Comparison of ENCODE assay signal across 9 cellular contexts in the genomic region with DNA sequence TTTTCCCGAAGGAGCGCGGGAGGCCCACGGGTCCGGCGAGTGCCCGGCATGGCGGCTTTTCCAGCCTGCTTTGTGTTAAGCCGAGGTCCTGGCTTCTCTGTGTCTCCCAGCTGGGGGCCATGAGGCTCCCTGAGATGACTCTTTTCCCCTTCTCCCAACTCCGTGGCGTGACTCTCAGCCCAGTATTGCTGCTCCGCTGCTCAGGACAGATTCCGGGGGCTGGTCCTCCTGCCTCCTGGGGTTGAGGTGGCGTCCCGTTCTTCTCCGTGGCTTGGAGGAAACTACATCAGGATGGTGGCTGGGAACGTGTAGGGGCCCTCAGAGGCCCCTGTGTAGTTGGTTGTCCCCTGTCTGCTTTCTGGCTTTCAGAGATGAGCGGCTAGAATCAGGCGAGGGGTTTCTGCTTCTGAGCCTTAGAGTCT. TPM values are rescaled to one million over a fixed set of nuclear protein-coding genes. Genes with fewer than 3 reads are reported as not detected.
A peak's percentile ranks its signal among the peaks of the same experiment; 100 is the strongest.
DNase-seq lines count a peak whose midpoint lies in the region; ATAC-seq and TF ChIP-seq lines count a peak whose summit lies in the region.
"Had no signal": no experiment of that assay in that cellular context is flagged by ENCODE, and none has a peak within 500 bp of the region (broad histone marks: within the 10 kb centered on the region; RNA-seq: fewer than 3 reads in every experiment).

No MANE protein-coding gene starts in this region.

- H3K36me3 ChIP-seq in heart right ventricle: peaks cover 3 to 72% (median 25%) of the 10 kb centered on the region in 9 donors
- peaks cover 5 to 18% of the 10 kb centered on the region in 2 donors for H3K36me3 ChIP-seq in body of pancreas (replicated peaks in 1 of 2; ENCODE audit: insufficient read depth in 1 of 2, low read depth in 2 of 2)
- H3K36me3 ChIP-seq in lung (ENCODE audit: control insufficient read depth in 2 of 2, insufficient read depth in 2 of 2, low read length in 2 of 2): peaks cover 5 to 57% of the 10 kb centered on the region in 2 donors
- H3K36me3 ChIP-seq in upper lobe of right lung: peaks cover 46% of the 10 kb centered on the region

- H3K4me3 ChIP-seq in heart right ventricle (peak overlapping the region; percentile 46 to 97 (median 83)), body of pancreas (peak overlapping the region; percentile 62 to 78), lung (peak overlapping the region; percentile 74), upper lobe of right lung (peak overlapping the region; percentile 83)

- no peak for ATAC-seq in heart right ventricle
- ATAC-seq in Right ventricle myocardium superior (ENCODE audit: poor library complexity): no peak
- ATAC-seq in body of pancreas: no peak
- ATAC-seq in lung (ENCODE audit: insufficient read depth, low FRiP score): no peak
- ATAC-seq in upper lobe of right lung: no peak

- H3K27me3 ChIP-seq in heart right ventricle: no peaks in the 10 kb centered on the region
- no peaks in the 10 kb centered on the region for H3K27me3 ChIP-seq in body of pancreas
- no peaks in the 10 kb centered on the region for H3K27me3 ChIP-seq in lung (ENCODE audit: control insufficient read depth, insufficient read depth)
- no peaks in the 10 kb centered on the region for H3K27me3 ChIP-seq in upper lobe of right lung

- H3K27ac ChIP-seq in heart right ventricle (peak overlapping the region in 6 of 10 donors; percentile 22 to 78 (median 64)), body of pancreas (peak overlapping the region in 1 of 4 donors; percentile 30), lung (ENCODE audit: low read depth in 1 of 2, low read length in 1 of 2) (peak overlapping the region in 1 of 2 donors; percentile 12), upper lobe of right lung (peak overlapping the region; percentile 58)

- DNase-seq in heart right ventricle (no peak), Right ventricle myocardium superior (no peak), body of pancreas (no peak), lung (ENCODE audit: low spot score) (no peak), upper lobe of right lung (no peak), T-helper 9 cell (no peak), medulla oblongata (ENCODE audit: extremely low spot score) (no peak), RPMI8226 (no peak)
- DNase-seq: NCI-H2081 treated with DMSO at 0.1 percent for 48 hours had no signal

- H3K9me3 ChIP-seq in heart right ventricle (no peaks in the 10 kb centered on the region), body of pancreas (no peaks in the 10 kb centered on the region), lung (ENCODE audit: control insufficient read depth in 2 of 2, insufficient read depth in 1 of 2, low read length in 1 of 2) (no peaks in the 10 kb centered on the region), upper lobe of right lung (no peaks in the 10 kb centered on the region)

- no peak for TF ChIP-seq POLR2A in body of pancreas (IDR thresholded peaks at IDR 0.05)

- 23 to 27% methylated on average over 18 to 19 of the region's 19 CpGs for WGBS in heart right ventricle, 2 donors
- WGBS in body of pancreas, 2 donors: 17 to 26% methylated on average over 10 to 19 of the region's 19 CpGs
- WGBS in lung, 2 donors: 26 to 53% methylated on average over 13 to 19 of the region's 19 CpGs

- no peak for TF ChIP-seq CTCF in heart right ventricle (IDR thresholded peaks at IDR 0.05)
- no peak for TF ChIP-seq CTCF in body of pancreas (IDR thresholded peaks at IDR 0.05)
- TF ChIP-seq CTCF in lung (IDR thresholded peaks at IDR 0.05; ENCODE audit: control extremely low read depth, extremely low read depth): no peak
- TF ChIP-seq CTCF in upper lobe of right lung (IDR thresholded peaks at IDR 0.05): no peak

- peaks cover 12 to 39% (median 28%) of the 10 kb centered on the region in 9 donors for H3K4me1 ChIP-seq in heart right ventricle
- peaks cover 38% of the 10 kb centered on the region for H3K4me1 ChIP-seq in body of pancreas
- peaks cover 4 to 12% of the 10 kb centered on the region in 2 donors for H3K4me1 ChIP-seq in lung (ENCODE audit: control insufficient read depth in 2 of 2, insufficient read depth in 2 of 2, low read length in 2 of 2)
- peaks cover 20% of the 10 kb centered on the region for H3K4me1 ChIP-seq in upper lobe of right lung

- intact Hi-C loops in heart right ventricle (cut with DNase I) (loop anchor here in 1 of 10 donors (5.0 kb wide), 1 partner anchor 45 kb away; the partner anchor contains the start of gene FASN), Right ventricle myocardium superior (cut with DNase I) (no loop called here), body of pancreas (cut with DNase I) (no loop called here), upper lobe of right lung (cut with DNase I) (no loop called here)

RNA-seq across cellular contexts. Expression of gene GPS1, which starts 1.0 kb away (rescaled TPM):
- total RNA-seq in heart right ventricle (10 to 100 TPM; 68.9 to 96.6 (median 80.6) TPM), Right ventricle myocardium superior (86.5 TPM), body of pancreas (10 to 100 TPM; 63.0 to 86.4 TPM), lung (100 to 1,000 TPM in 1 of 2 donors, 10 to 100 TPM in 1; 71.0 to 102 TPM), upper lobe of right lung (78.0 TPM)
- polyA plus RNA-seq in heart right ventricle (100 to 1,000 TPM; 102 to 183 TPM), lung (10 to 100 TPM; 79.0 to 99.8 TPM)

RNA-seq across cellular contexts. Expression of gene RFNG, which starts 1.0 kb away (rescaled TPM):
- total RNA-seq in heart right ventricle (10 to 100 TPM; 13.9 to 24.9 (median 18.9) TPM), Right ventricle myocardium superior (20.5 TPM), body of pancreas (10 to 100 TPM; 37.9 to 43.1 TPM), lung (10 to 100 TPM; 34.7 to 37.5 TPM), upper lobe of right lung (38.5 TPM)
- polyA plus RNA-seq in heart right ventricle (10 to 100 TPM; 29.3 to 30.1 TPM), lung (10 to 100 TPM; 29.1 to 38.2 TPM)

RNA-seq across cellular contexts. Expression of gene DUS1L, which starts 13.0 kb away (rescaled TPM):
- total RNA-seq in heart right ventricle: 10 to 100 TPM; 34.1 to 96.4 (median 43.1) TPM
- 100 to 1,000 TPM in 1 of 2 donors, 10 to 100 TPM in 1; 85.2 to 191 TPM for polyA plus RNA-seq in heart right ventricle
- total RNA-seq in Right ventricle myocardium superior: 57.9 TPM
- 100 to 1,000 TPM in 1 of 2 donors, 10 to 100 TPM in 1; 76.0 to 128 TPM for total RNA-seq in body of pancreas
- 100 to 1,000 TPM in 1 of 2 donors, 10 to 100 TPM in 1; 40.0 to 117 TPM for total RNA-seq in lung
- polyA plus RNA-seq in lung: 100 to 1,000 TPM in 1 of 2 donors, 10 to 100 TPM in 1; 82.8 to 179 TPM
- 82.4 TPM for total RNA-seq in upper lobe of right lung

RNA-seq across cellular contexts. Expression of gene DCXR, which starts 15.2 kb away (rescaled TPM):
- 100 to 1,000 TPM; 155 to 258 (median 187) TPM for total RNA-seq in heart right ventricle
- 100 to 1,000 TPM; 283 to 387 TPM for polyA plus RNA-seq in heart right ventricle
- total RNA-seq in Right ventricle myocardium superior: 178 TPM
- total RNA-seq in body of pancreas: 100 to 1,000 TPM in 1 of 2 donors, 10 to 100 TPM in 1; 82.2 to 205 TPM
- total RNA-seq in lung: 100 to 1,000 TPM in 1 of 2 donors, 10 to 100 TPM in 1; 41.6 to 218 TPM
- 100 to 1,000 TPM; 193 to 246 TPM for polyA plus RNA-seq in lung
- total RNA-seq in upper lobe of right lung: 143 TPM

RNA-seq across cellular contexts. Expression of gene RAC3, which starts 21.2 kb away (rescaled TPM):
- total RNA-seq in heart right ventricle (1 to 10 TPM in 6 of 10 donors, under 1 TPM in 4; 0.82 to 1.6 (median 1.1) TPM), Right ventricle myocardium superior (0.97 TPM), body of pancreas (1 to 10 TPM in 1 of 2 donors, not detected in 1; 3.1 TPM), lung (1 to 10 TPM; 8.2 to 8.3 TPM), upper lobe of right lung (3.4 TPM)
- polyA plus RNA-seq in heart right ventricle (1 to 10 TPM; 1.5 to 3.3 TPM), lung (1 to 10 TPM; 6.0 to 8.0 TPM)
